Comparison of ENCODE assay signal across 7 cellular contexts in the genomic region with DNA sequence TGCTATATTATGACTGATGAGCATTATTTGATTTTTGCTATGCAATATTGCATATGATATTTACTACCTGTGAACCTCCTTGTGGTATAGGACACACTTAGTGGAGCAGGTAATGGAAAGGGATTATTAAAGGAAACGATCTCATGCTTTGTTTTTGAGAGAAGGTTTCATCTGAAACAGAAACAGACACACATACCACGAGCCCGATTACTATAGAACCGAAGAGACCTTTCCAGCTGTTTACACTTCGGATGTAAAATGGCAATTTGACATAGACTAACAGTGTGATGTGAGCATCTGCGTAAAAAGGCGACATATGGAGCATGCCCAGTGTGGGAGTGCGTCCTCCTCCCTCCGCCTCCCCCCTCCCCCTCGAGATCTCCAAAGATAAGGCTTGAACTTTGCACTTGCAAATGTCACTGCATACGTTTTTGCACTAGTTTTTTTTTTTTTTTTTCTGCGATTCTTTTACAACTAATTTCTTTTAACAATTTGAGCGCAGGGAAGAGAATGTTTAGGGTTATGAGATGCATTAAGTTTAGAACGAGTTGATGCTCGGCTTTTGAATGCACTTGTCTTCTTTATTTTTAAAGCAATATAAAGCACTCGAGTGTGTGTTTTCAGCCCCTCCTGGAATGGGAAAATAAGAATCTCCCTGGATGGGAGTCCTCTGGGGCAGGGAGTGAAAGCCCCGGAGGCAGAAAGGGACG.
DNase-seq lines count a peak whose midpoint lies in the region; ATAC-seq and TF ChIP-seq lines count a peak whose summit lies in the region.

No MANE protein-coding gene starts in this region.

- H3K9me3 ChIP-seq in HEK293 (ENCODE audit: control insufficient read depth, insufficient read depth, low read depth, low read length), result no peaks in the 10 kb centered on the region
- H3K9me3 ChIP-seq in OCI-LY3 (ENCODE audit: insufficient read depth, low read length), result no peaks in the 10 kb centered on the region
- no peaks in the 10 kb centered on the region for H3K9me3 ChIP-seq in skeletal muscle tissue (ENCODE audit: control insufficient read depth in 3 of 3, low read length in 3 of 3)

- H2AFZ ChIP-seq in OCI-LY3 (ENCODE audit: low read depth, low read length), result peak overlapping the region; percentile 69

- ATAC-seq in GM18520 (IDR thresholded peaks at IDR 0.05; ENCODE audit: unreplicated experiment), result peak; percentile 29
- no peak for ATAC-seq in GM18858 (IDR thresholded peaks at IDR 0.05; ENCODE audit: unreplicated experiment)

- H3K36me3 ChIP-seq in HEK293 (ENCODE audit: control insufficient read depth in 2 of 2, insufficient read depth in 1 of 2, low read length in 2 of 2) (no peaks in the 10 kb centered on the region), OCI-LY3 (replicated peaks; ENCODE audit: low read depth, low read length) (no peaks in the 10 kb centered on the region), skeletal muscle tissue (ENCODE audit: control insufficient read depth in 3 of 3, insufficient read depth in 3 of 3, low read length in 3 of 3) (no peaks in the 10 kb centered on the region)

- no peaks in the 10 kb centered on the region for H4K20me1 ChIP-seq in OCI-LY3 (ENCODE audit: insufficient read depth, low read length)

- peaks cover 9% of the 10 kb centered on the region; the same call in 1 of the 2 replicates for H3K27me3 ChIP-seq in OCI-LY3 (ENCODE audit: low read depth, low read length)
- peaks cover 0 to 3% (median 2%) of the 10 kb centered on the region in 3 donors for H3K27me3 ChIP-seq in skeletal muscle tissue (ENCODE audit: control insufficient read depth in 3 of 3, insufficient read depth in 3 of 3, low read length in 3 of 3)

- H3K9ac ChIP-seq in OCI-LY3 (ENCODE audit: low read length), result peak overlapping the region; percentile 66
- H3K9ac ChIP-seq in skeletal muscle tissue (ENCODE audit: low read depth in 1 of 3, low read length in 3 of 3), result peak overlapping the region in 1 of 3 donors; percentile 1

- no peak for TF ChIP-seq CTCF in HEK293 (tag by site-specific recombination; IDR thresholded peaks at IDR 0.05)
- TF ChIP-seq CTCF in OCI-LY3 (IDR thresholded peaks at IDR 0.05; ENCODE audit: low read depth, low read length), result no peak
- TF ChIP-seq CTCF in fibroblast of villous mesenchyme (IDR thresholded peaks at IDR 0.05; ENCODE audit: insufficient read depth, low read depth, low read length), result no peak

- DNase-seq in fibroblast of villous mesenchyme (ENCODE audit: low read depth), result peak; percentile 6
- DNase-seq in stimulated activated CD4-positive, alpha-beta T cell treated with anti-CD3 and anti-CD28 coated beads, Interleukin-4, amount 100 ng/mL, for 1 hour, result no peak

- CTCF ChIA-PET in HEK293 (lab: Yijun Ruan, JAX), result interaction anchor here (0.6 kb wide), 1 partner anchor 123 kb away, joined by 3 read pairs; no protein-coding TSS in a partner anchor

- H3K4me2 ChIP-seq in OCI-LY3 (ENCODE audit: low read length), result peak overlapping the region; percentile 96

- H3K79me2 ChIP-seq in OCI-LY3 (ENCODE audit: low read length), result no peaks in the 10 kb centered on the region

- H3K27ac ChIP-seq in HEK293 (ENCODE audit: extremely low read depth, low read depth, low read length), result no peak overlapping the region
- peak overlapping the region; percentile 64; the same call in 1 of the 2 replicates for H3K27ac ChIP-seq in OCI-LY3 (ENCODE audit: low read length)
- H3K27ac ChIP-seq in skeletal muscle tissue (ENCODE audit: low read depth, low read length), result no peak overlapping the region

- H3K4me3 ChIP-seq in HEK293 (ENCODE audit: low read depth, low read length) (peak overlapping the region; percentile 43), OCI-LY3 (ENCODE audit: low read length) (peak overlapping the region; percentile 87), fibroblast of villous mesenchyme (ENCODE audit: low read depth, low read length) (no peak overlapping the region), skeletal muscle tissue (ENCODE audit: low read length in 3 of 3) (peak overlapping the region; percentile 16 to 44 (median 41))

- POLR2A ChIA-PET in HEK293 (lab: Yijun Ruan, JAX), result no interaction called here

- H3K4me1 ChIP-seq in HEK293 (ENCODE audit: control insufficient read depth, insufficient read depth, low read length), result peaks cover 6% of the 10 kb centered on the region
- peaks cover 34% of the 10 kb centered on the region for H3K4me1 ChIP-seq in OCI-LY3 (ENCODE audit: low read length)
- no peaks in the 10 kb centered on the region for H3K4me1 ChIP-seq in skeletal muscle tissue (ENCODE audit: control insufficient read depth in 3 of 3, insufficient read depth in 3 of 3, low read length in 3 of 3)

TF ChIP-seq in HEK293, 187 proteins besides CTCF, POLR2A, EP300 and RAD21 (continues in another document):
- TF ChIP-seq ZNF548 (tag by site-specific recombination; IDR thresholded peaks at IDR 0.05) (no peak), ZNF701 (tag by site-specific recombination; IDR thresholded peaks at IDR 0.05) (no peak), ZNF335 (tag by site-specific recombination; conservative IDR thresholded peaks at IDR 0.05) (peak; percentile 46; the same call in 1 of the 2 replicates), ZNF785 (tag by site-specific recombination; IDR thresholded peaks at IDR 0.05) (no peak), ZNF423 (tag by site-specific recombination; IDR thresholded peaks at IDR 0.05) (no peak), FEZF1 (tag by site-specific recombination; IDR thresholded peaks at IDR 0.05) (peak; percentile 61), ZNF174 (tag by site-specific recombination; IDR thresholded peaks at IDR 0.05) (no peak), ZNF558 (tag by site-specific recombination; IDR thresholded peaks at IDR 0.05) (peak; percentile 10; the same call in 1 of the 2 replicates), ZNF24 (tag by site-specific recombination; IDR thresholded peaks at IDR 0.05) (no peak), ZBTB17 (tag by site-specific recombination; IDR thresholded peaks at IDR 0.05) (peak; percentile 53; the same call in 1 of the 2 replicates), ZNF341 (tag by site-specific recombination; IDR thresholded peaks at IDR 0.05; ENCODE audit: low read depth) (peak; percentile 60), PRDM1 (tag by site-specific recombination; IDR thresholded peaks at IDR 0.05) (no peak), ZNF311 (tag by site-specific recombination; IDR thresholded peaks at IDR 0.05; ENCODE audit: borderline replicate concordance) (no peak), ZNF138 (tag by site-specific recombination; IDR thresholded peaks at IDR 0.05; ENCODE audit: borderline replicate concordance) (no peak), ZNF202 (tag by site-specific recombination; IDR thresholded peaks at IDR 0.05; ENCODE audit: borderline replicate concordance) (no peak), ZNF629 (tag by site-specific recombination; IDR thresholded peaks at IDR 0.05) (peak; percentile 84), ZNF112 (tag by site-specific recombination; IDR thresholded peaks at IDR 0.05) (no peak), ZNF658 (tag by site-specific recombination; IDR thresholded peaks at IDR 0.05) (no peak), ZNF214 (tag by site-specific recombination; IDR thresholded peaks at IDR 0.05; ENCODE audit: borderline replicate concordance) (no peak), ZNF133 (tag by site-specific recombination; IDR thresholded peaks at IDR 0.05) (no peak), ZFP3 (tag by site-specific recombination; IDR thresholded peaks at IDR 0.05; ENCODE audit: low read depth) (no peak)
- TF ChIP-seq, protein P1, sequence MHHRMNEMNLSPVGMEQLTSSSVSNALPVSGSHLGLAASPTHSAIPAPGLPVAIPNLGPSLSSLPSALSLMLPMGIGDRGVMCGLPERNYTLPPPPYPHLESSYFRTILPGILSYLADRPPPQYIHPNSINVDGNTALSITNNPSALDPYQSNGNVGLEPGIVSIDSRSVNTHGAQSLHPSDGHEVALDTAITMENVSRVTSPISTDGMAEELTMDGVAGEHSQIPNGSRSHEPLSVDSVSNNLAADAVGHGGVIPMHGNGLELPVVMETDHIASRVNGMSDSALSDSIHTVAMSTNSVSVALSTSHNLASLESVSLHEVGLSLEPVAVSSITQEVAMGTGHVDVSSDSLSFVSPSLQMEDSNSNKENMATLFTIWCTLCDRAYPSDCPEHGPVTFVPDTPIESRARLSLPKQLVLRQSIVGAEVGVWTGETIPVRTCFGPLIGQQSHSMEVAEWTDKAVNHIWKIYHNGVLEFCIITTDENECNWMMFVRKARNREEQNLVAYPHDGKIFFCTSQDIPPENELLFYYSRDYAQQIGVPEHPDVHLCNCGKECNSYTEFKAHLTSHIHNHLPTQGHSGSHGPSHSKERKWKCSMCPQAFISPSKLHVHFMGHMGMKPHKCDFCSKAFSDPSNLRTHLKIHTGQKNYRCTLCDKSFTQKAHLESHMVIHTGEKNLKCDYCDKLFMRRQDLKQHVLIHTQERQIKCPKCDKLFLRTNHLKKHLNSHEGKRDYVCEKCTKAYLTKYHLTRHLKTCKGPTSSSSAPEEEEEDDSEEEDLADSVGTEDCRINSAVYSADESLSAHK (tag by site-specific recombination; IDR thresholded peaks at IDR 0.05), result no peak
- TF ChIP-seq, protein P2, sequence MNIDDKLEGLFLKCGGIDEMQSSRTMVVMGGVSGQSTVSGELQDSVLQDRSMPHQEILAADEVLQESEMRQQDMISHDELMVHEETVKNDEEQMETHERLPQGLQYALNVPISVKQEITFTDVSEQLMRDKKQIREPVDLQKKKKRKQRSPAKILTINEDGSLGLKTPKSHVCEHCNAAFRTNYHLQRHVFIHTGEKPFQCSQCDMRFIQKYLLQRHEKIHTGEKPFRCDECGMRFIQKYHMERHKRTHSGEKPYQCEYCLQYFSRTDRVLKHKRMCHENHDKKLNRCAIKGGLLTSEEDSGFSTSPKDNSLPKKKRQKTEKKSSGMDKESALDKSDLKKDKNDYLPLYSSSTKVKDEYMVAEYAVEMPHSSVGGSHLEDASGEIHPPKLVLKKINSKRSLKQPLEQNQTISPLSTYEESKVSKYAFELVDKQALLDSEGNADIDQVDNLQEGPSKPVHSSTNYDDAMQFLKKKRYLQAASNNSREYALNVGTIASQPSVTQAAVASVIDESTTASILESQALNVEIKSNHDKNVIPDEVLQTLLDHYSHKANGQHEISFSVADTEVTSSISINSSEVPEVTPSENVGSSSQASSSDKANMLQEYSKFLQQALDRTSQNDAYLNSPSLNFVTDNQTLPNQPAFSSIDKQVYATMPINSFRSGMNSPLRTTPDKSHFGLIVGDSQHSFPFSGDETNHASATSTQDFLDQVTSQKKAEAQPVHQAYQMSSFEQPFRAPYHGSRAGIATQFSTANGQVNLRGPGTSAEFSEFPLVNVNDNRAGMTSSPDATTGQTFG (tag by site-specific recombination; IDR thresholded peaks at IDR 0.05; ENCODE audit: borderline replicate concordance), result no peak
